ENCODE assay signal across 2 cellular contexts in the genomic region with DNA sequence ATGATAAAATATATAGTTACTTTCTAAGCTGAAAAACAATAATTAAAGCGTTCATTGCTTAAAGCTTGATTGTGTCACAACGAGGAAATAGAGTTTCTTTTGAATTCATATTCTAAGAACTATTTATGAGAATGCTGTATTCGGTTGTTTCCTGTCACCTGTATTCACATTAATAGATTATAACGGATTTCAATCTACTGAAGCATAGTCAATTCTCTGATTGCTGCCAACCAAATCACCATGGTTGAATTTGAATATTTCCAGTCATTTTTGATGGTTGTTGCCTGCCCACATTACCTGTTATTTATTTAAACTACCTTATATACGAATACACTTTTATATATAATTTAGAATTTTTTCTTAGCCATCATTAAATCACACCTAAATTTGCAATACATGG.
TF ChIP-seq lines count a peak whose summit lies in the region.

No MANE protein-coding gene starts in this region.

TF ChIP-seq in A549, 52 proteins besides CTCF, POLR2A, EP300 and RAD21:
- no peak for TF ChIP-seq FOSL2 (IDR thresholded peaks at IDR 0.05)
- no peak for TF ChIP-seq FOSL2 (CRISPR knock-in tag; IDR thresholded peaks at IDR 0.05)
- no peak for TF ChIP-seq ZNF302 (CRISPR knock-in tag; IDR thresholded peaks at IDR 0.05)
- TF ChIP-seq CBX8 (IDR thresholded peaks at IDR 0.05), result peak; percentile 85
- TF ChIP-seq RNF2 (IDR thresholded peaks at IDR 0.05; ENCODE audit: borderline replicate concordance, low read depth), result peak; percentile 98
- peak; percentile 38 for TF ChIP-seq ZFP36 (IDR thresholded peaks at IDR 0.05; ENCODE audit: borderline replicate concordance, partially characterized antibody)

TF ChIP-seq in K562, 482 proteins besides CTCF, POLR2A, EP300 and RAD21:
- peak; percentile 94 for TF ChIP-seq CBX8 (IDR thresholded peaks at IDR 0.05; ENCODE audit: borderline replicate concordance, extremely low read depth, low read depth, low read length, poor library complexity, severe bottlenecking)
- TF ChIP-seq, protein P1, sequence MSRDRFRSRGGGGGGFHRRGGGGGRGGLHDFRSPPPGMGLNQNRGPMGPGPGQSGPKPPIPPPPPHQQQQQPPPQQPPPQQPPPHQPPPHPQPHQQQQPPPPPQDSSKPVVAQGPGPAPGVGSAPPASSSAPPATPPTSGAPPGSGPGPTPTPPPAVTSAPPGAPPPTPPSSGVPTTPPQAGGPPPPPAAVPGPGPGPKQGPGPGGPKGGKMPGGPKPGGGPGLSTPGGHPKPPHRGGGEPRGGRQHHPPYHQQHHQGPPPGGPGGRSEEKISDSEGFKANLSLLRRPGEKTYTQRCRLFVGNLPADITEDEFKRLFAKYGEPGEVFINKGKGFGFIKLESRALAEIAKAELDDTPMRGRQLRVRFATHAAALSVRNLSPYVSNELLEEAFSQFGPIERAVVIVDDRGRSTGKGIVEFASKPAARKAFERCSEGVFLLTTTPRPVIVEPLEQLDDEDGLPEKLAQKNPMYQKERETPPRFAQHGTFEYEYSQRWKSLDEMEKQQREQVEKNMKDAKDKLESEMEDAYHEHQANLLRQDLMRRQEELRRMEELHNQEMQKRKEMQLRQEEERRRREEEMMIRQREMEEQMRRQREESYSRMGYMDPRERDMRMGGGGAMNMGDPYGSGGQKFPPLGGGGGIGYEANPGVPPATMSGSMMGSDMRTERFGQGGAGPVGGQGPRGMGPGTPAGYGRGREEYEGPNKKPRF (IDR thresholded peaks at IDR 0.05; ENCODE audit: low read depth, low read length), result no peak
TF ChIP-seq in K562: peak in this region for 1.
